1 cellular context compared by ENCODE assay signal in the genomic region with DNA sequence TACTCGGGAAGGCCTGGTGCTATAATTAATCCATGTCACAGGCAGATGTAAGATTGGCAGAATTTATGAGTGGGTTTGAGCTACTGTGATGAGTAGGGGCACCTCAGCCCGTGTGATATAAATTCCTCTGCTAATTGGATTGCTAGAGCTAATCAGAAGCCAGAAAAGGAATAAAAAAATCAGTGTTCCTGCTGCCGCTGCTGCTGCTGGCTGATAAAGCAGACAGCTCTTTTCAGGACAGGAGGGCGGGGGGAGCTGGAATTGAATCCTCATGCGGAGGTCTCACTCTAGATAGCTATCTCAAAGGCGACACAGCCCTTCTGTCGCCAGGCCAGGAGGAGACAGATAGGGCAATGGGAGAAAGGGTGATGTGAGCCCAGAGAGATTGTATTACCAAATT.
TF ChIP-seq lines count a peak whose summit lies in the region.

No MANE protein-coding gene starts in this region.

TF ChIP-seq in GM23338, 12 proteins besides CTCF, POLR2A, EP300 and RAD21 (continued from another document):
- TF ChIP-seq, protein P1, sequence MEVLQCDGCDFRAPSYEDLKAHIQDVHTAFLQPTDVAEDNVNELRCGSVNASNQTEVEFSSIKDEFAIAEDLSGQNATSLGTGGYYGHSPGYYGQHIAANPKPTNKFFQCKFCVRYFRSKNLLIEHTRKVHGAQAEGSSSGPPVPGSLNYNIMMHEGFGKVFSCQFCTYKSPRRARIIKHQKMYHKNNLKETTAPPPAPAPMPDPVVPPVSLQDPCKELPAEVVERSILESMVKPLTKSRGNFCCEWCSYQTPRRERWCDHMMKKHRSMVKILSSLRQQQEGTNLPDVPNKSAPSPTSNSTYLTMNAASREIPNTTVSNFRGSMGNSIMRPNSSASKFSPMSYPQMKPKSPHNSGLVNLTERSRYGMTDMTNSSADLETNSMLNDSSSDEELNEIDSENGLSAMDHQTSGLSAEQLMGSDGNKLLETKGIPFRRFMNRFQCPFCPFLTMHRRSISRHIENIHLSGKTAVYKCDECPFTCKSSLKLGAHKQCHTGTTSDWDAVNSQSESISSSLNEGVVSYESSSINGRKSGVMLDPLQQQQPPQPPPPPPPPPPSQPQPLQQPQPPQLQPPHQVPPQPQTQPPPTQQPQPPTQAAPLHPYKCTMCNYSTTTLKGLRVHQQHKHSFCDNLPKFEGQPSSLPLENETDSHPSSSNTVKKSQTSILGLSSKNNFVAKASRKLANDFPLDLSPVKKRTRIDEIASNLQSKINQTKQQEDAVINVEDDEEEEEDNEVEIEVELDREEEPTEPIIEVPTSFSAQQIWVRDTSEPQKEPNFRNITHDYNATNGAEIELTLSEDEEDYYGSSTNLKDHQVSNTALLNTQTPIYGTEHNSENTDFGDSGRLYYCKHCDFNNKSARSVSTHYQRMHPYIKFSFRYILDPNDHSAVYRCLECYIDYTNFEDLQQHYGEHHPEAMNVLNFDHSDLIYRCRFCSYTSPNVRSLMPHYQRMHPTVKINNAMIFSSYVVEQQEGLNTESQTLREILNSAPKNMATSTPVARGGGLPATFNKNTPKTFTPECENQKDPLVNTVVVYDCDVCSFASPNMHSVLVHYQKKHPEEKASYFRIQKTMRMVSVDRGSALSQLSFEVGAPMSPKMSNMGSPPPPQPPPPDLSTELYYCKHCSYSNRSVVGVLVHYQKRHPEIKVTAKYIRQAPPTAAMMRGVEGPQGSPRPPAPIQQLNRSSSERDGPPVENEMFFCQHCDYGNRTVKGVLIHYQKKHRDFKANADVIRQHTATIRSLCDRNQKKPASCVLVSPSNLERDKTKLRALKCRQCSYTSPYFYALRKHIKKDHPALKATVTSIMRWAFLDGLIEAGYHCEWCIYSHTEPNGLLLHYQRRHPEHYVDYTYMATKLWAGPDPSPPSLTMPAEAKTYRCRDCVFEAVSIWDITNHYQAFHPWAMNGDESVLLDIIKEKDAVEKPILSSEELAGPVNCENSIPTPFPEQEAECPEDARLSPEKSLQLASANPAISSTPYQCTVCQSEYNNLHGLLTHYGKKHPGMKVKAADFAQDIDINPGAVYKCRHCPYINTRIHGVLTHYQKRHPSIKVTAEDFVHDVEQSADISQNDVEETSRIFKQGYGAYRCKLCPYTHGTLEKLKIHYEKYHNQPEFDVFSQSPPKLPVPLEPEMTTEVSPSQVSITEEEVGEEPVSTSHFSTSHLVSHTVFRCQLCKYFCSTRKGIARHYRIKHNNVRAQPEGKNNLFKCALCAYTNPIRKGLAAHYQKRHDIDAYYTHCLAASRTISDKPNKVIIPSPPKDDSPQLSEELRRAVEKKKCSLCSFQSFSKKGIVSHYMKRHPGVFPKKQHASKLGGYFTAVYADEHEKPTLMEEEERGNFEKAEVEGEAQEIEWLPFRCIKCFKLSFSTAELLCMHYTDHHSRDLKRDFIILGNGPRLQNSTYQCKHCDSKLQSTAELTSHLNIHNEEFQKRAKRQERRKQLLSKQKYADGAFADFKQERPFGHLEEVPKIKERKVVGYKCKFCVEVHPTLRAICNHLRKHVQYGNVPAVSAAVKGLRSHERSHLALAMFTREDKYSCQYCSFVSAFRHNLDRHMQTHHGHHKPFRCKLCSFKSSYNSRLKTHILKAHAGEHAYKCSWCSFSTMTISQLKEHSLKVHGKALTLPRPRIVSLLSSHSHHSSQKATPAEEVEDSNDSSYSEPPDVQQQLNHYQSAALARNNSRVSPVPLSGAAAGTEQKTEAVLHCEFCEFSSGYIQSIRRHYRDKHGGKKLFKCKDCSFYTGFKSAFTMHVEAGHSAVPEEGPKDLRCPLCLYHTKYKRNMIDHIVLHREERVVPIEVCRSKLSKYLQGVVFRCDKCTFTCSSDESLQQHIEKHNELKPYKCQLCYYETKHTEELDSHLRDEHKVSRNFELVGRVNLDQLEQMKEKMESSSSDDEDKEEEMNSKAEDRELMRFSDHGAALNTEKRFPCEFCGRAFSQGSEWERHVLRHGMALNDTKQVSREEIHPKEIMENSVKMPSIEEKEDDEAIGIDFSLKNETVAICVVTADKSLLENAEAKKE (CRISPR knock-in tag; IDR thresholded peaks at IDR 0.05): no peak
- TF ChIP-seq, protein P2, sequence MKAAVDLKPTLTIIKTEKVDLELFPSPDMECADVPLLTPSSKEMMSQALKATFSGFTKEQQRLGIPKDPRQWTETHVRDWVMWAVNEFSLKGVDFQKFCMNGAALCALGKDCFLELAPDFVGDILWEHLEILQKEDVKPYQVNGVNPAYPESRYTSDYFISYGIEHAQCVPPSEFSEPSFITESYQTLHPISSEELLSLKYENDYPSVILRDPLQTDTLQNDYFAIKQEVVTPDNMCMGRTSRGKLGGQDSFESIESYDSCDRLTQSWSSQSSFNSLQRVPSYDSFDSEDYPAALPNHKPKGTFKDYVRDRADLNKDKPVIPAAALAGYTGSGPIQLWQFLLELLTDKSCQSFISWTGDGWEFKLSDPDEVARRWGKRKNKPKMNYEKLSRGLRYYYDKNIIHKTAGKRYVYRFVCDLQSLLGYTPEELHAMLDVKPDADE (IDR thresholded peaks at IDR 0.05): no peak
- TF ChIP-seq JUNB (IDR thresholded peaks at IDR 0.05; ENCODE audit: unreplicated experiment): no peak
- no peak for TF ChIP-seq EZH2 (IDR thresholded peaks at IDR 0.05; ENCODE audit: low read depth, unreplicated experiment)
- TF ChIP-seq, protein P3, sequence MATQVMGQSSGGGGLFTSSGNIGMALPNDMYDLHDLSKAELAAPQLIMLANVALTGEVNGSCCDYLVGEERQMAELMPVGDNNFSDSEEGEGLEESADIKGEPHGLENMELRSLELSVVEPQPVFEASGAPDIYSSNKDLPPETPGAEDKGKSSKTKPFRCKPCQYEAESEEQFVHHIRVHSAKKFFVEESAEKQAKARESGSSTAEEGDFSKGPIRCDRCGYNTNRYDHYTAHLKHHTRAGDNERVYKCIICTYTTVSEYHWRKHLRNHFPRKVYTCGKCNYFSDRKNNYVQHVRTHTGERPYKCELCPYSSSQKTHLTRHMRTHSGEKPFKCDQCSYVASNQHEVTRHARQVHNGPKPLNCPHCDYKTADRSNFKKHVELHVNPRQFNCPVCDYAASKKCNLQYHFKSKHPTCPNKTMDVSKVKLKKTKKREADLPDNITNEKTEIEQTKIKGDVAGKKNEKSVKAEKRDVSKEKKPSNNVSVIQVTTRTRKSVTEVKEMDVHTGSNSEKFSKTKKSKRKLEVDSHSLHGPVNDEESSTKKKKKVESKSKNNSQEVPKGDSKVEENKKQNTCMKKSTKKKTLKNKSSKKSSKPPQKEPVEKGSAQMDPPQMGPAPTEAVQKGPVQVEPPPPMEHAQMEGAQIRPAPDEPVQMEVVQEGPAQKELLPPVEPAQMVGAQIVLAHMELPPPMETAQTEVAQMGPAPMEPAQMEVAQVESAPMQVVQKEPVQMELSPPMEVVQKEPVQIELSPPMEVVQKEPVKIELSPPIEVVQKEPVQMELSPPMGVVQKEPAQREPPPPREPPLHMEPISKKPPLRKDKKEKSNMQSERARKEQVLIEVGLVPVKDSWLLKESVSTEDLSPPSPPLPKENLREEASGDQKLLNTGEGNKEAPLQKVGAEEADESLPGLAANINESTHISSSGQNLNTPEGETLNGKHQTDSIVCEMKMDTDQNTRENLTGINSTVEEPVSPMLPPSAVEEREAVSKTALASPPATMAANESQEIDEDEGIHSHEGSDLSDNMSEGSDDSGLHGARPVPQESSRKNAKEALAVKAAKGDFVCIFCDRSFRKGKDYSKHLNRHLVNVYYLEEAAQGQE (IDR thresholded peaks at IDR 0.05; ENCODE audit: unreplicated experiment): no peak
